ENCODE assay signal across 8 cellular contexts in genomic region chr14:91511014-91511466, GRCh38. TPM values are rescaled to one million over a fixed set of nuclear protein-coding genes. Genes with fewer than 3 reads are reported as not detected.
DNase-seq lines count a peak whose midpoint lies in the region; ATAC-seq and TF ChIP-seq lines count a peak whose summit lies in the region.

No MANE protein-coding gene starts in this region.

- peak overlapping the region; percentile 84 for H3K4me3 Mint-ChIP-seq in Calu3 (ENCODE audit: low read depth, unreplicated experiment)
- peak overlapping the region; percentile 94 for H3K4me3 Mint-ChIP-seq in activated T-helper 2 cell treated with anti-CD3 and anti-CD28 coated beads, Interferon-gamma antibody, Interleukin-2, Interleukin-4, amounts not matched to agents 10 μg/mL and 5 μg/mL and 100 μg/mL, durations not matched to agents 14 hours and 24 hours and 36 hours (ENCODE audit: low read depth)

- H3K9me3 Mint-ChIP-seq in Calu3 (ENCODE audit: low read depth, unreplicated experiment), result no peaks in the 10 kb centered on the region
- H3K9me3 Mint-ChIP-seq in activated T-helper 2 cell treated with anti-CD3 and anti-CD28 coated beads, Interferon-gamma antibody, Interleukin-2, Interleukin-4, amounts not matched to agents 10 μg/mL and 5 μg/mL and 100 μg/mL, durations not matched to agents 14 hours and 24 hours and 36 hours, result no peaks in the 10 kb centered on the region

- CTCF ChIA-PET in Calu3 (lab: Charles Lee), result no interaction called here

- BruUV-seq in Calu3 (replicated peaks; lab: Mats Ljungman, UMichigan), result no TSS peak

- no peaks in the 10 kb centered on the region for H3K27me3 Mint-ChIP-seq in Calu3 (ENCODE audit: unreplicated experiment)
- H3K27me3 Mint-ChIP-seq in activated T-helper 2 cell treated with anti-CD3 and anti-CD28 coated beads, Interferon-gamma antibody, Interleukin-2, Interleukin-4, amounts not matched to agents 10 μg/mL and 5 μg/mL and 100 μg/mL, durations not matched to agents 14 hours and 24 hours and 36 hours (ENCODE audit: low read depth), result peaks cover 2% of the 10 kb centered on the region

- no peak for DNase-seq in Calu3
- DNase-seq in HS-27A (ENCODE audit: low read depth), result peak; percentile 24
- no peak for DNase-seq in activated T-helper 2 cell treated with anti-CD3 and anti-CD28 coated beads, Interferon-gamma antibody, Interleukin-2, Interleukin-4, amounts not matched to agents 10 μg/mL and 5 μg/mL and 100 μg/mL, durations not matched to agents 14 hours and 24 hours and 36 hours (ENCODE audit: low spot score)
- no peak for DNase-seq in cerebellar nuclear complex (lab: John Stamatoyannopoulos, UW)
- no peak for DNase-seq in epidermal melanocyte (ENCODE audit: insufficient read length, low spot score)

- H3K36me3 ChIP-seq in stomach smooth muscle (ENCODE audit: control insufficient read depth in 2 of 2, insufficient read depth in 2 of 2, low read length in 2 of 2), result no peaks in the 10 kb centered on the region

- H3K4me1 ChIP-seq in stomach smooth muscle (ENCODE audit: control insufficient read depth, insufficient read depth, low read length), result peaks cover 14% of the 10 kb centered on the region

- no peaks in the 10 kb centered on the region for H3K4me1 Mint-ChIP-seq in Calu3 (ENCODE audit: low read depth, unreplicated experiment)
- H3K4me1 Mint-ChIP-seq in activated T-helper 2 cell treated with anti-CD3 and anti-CD28 coated beads, Interferon-gamma antibody, Interleukin-2, Interleukin-4, amounts not matched to agents 10 μg/mL and 5 μg/mL and 100 μg/mL, durations not matched to agents 14 hours and 24 hours and 36 hours (ENCODE audit: low read depth), result peaks cover 17% of the 10 kb centered on the region

- H3K4me3 ChIP-seq in iPS-18c (ENCODE audit: insufficient read depth, low read depth, low read length), result peak overlapping the region; percentile 90
- peak overlapping the region; percentile 90 for H3K4me3 ChIP-seq in stomach smooth muscle (ENCODE audit: low read length in 2 of 2)

- H3K9me3 ChIP-seq in iPS-18c (ENCODE audit: control insufficient read depth, insufficient read depth, low read length) (no peaks in the 10 kb centered on the region), stomach smooth muscle (ENCODE audit: control insufficient read depth in 2 of 2, low read length in 2 of 2) (no peaks in the 10 kb centered on the region)

- intact Hi-C loops in Calu3 (cut with micrococcal nuclease; ENCODE audit: unreplicated experiment), result no loop called here
- intact Hi-C loops in activated T-helper 2 cell treated with anti-CD3 and anti-CD28 coated beads, Interferon-gamma antibody, Interleukin-2, Interleukin-4, amounts not matched to agents 10 μg/mL and 5 μg/mL and 100 μg/mL, durations not matched to agents 14 hours and 24 hours and 36 hours (cut with micrococcal nuclease), result loop anchor here (2.0 to 10.0 kb wide), 6 partner anchors 16 to 362 kb away; no protein-coding TSS in a partner anchor

- peak overlapping the region; percentile 99 for H3K27ac ChIP-seq in stomach smooth muscle (ENCODE audit: low read length)

- H3K27me3 ChIP-seq in stomach smooth muscle (ENCODE audit: control insufficient read depth in 1 of 2, insufficient read depth in 2 of 2, low read length in 2 of 2), result no peaks in the 10 kb centered on the region

- ATAC-seq in GM18519 (IDR thresholded peaks at IDR 0.05; ENCODE audit: low FRiP score, unreplicated experiment), result no peak

- TF ChIP-seq CTCF in Calu3 (IDR thresholded peaks at IDR 0.05; ENCODE audit: unreplicated experiment), result no peak

- H3K27ac Mint-ChIP-seq in Calu3 (ENCODE audit: unreplicated experiment), result peak overlapping the region; percentile 95
- peak overlapping the region; percentile 99 for H3K27ac Mint-ChIP-seq in activated T-helper 2 cell treated with anti-CD3 and anti-CD28 coated beads, Interferon-gamma antibody, Interleukin-2, Interleukin-4, amounts not matched to agents 10 μg/mL and 5 μg/mL and 100 μg/mL, durations not matched to agents 14 hours and 24 hours and 36 hours

- H3K36me3 Mint-ChIP-seq in Calu3 (ENCODE audit: insufficient read depth, unreplicated experiment), result peaks cover 30% of the 10 kb centered on the region
- peaks cover 30% of the 10 kb centered on the region for H3K36me3 Mint-ChIP-seq in activated T-helper 2 cell treated with anti-CD3 and anti-CD28 coated beads, Interferon-gamma antibody, Interleukin-2, Interleukin-4, amounts not matched to agents 10 μg/mL and 5 μg/mL and 100 μg/mL, durations not matched to agents 14 hours and 24 hours and 36 hours (ENCODE audit: low read depth)

- H3K9ac ChIP-seq in stomach smooth muscle (ENCODE audit: low read length in 2 of 2), result peak overlapping the region; percentile 96 to 99

RNA-seq across cellular contexts. Expression of gene PPP4R3A, which starts 0.9 kb away (rescaled TPM):
- total RNA-seq in Calu3 (2022), result 71.9 and 82.2 TPM in 2 replicates
- 104 and 121 TPM in 2 replicates for total RNA-seq in activated T-helper 2 cell treated with anti-CD3 and anti-CD28 coated beads, Interferon-gamma antibody, Interleukin-2, Interleukin-4, amounts not matched to agents 10 μg/mL and 5 μg/mL and 100 μg/mL, durations not matched to agents 14 hours and 24 hours and 36 hours
